Comparison of ENCODE assay signal across 7 cellular contexts in genomic region chr4:76147454-76148141, GRCh38. TPM values are rescaled to one million over a fixed set of nuclear protein-coding genes. Genes with fewer than 3 reads are reported as not detected.
A peak's percentile ranks its signal among the peaks of the same experiment; 100 is the strongest.
DNase-seq lines count a peak whose midpoint lies in the region; ATAC-seq, FAIRE-seq and TF ChIP-seq lines count a peak whose summit lies in the region.

No MANE protein-coding gene starts in this region.

- no peak for FAIRE-seq in small intestine (lab: Jason Lieb, UNC)

- ATAC-seq in HG02642 (IDR thresholded peaks at IDR 0.05; ENCODE audit: poor library complexity, unreplicated experiment) (peak; percentile 33), body of pancreas (peak; percentile 53)

- H3K27me3 ChIP-seq in body of pancreas (no peaks in the 10 kb centered on the region), iPS-18a (ENCODE audit: control insufficient read depth, insufficient read depth, low read length) (no peaks in the 10 kb centered on the region), small intestine (ENCODE audit: control insufficient read depth in 2 of 2, insufficient read depth in 2 of 2, low read length in 2 of 2) (no peaks in the 10 kb centered on the region)

- H3K27ac ChIP-seq in body of pancreas (peak overlapping the region; percentile 84 to 94 (median 89)), iPS-18a (ENCODE audit: low read length) (peak overlapping the region; percentile 87), small intestine (ENCODE audit: low read depth in 1 of 2, low read length in 1 of 2) (peak overlapping the region; percentile 75 to 95)

- intact Hi-C loops in body of pancreas (cut with DNase I), result no loop called here

- TF ChIP-seq CTCF in GM12875 (IDR thresholded peaks at IDR 0.05; ENCODE audit: borderline replicate concordance, insufficient read depth, low read depth, low read length), result no peak
- TF ChIP-seq CTCF in body of pancreas (IDR thresholded peaks at IDR 0.05), result no peak

- no peaks in the 10 kb centered on the region for H3K36me3 ChIP-seq in body of pancreas (replicated peaks in 1 of 2; ENCODE audit: insufficient read depth in 1 of 2, low read depth in 2 of 2)
- peaks cover 15% of the 10 kb centered on the region for H3K36me3 ChIP-seq in iPS-18a (ENCODE audit: control insufficient read depth, low read depth, low read length)
- no peaks in the 10 kb centered on the region for H3K36me3 ChIP-seq in small intestine (ENCODE audit: control insufficient read depth in 2 of 2, insufficient read depth in 2 of 2, low read length in 2 of 2)

- DNase-seq in NCI-H1092 treated with DMSO at 0.1 percent for 48 hours (lab: John Stamatoyannopoulos, UW) (peak; percentile 63), T-helper 1 cell (peak in 4 of 5 donors; percentile 7 to 39 (median 18)), body of pancreas (peak in 3 of 4 donors; percentile 36 to 61 (median 59)), small intestine (peak; percentile 66)

- no peak for TF ChIP-seq POLR2A in body of pancreas (IDR thresholded peaks at IDR 0.05)

- 0% methylated on average over 22 to 31 of the region's 31 CpGs for WGBS in body of pancreas, 2 donors
- WGBS in small intestine, 3 donors, result 0 to 1% (median 1%) methylated on average over 29 to 31 of the region's 31 CpGs

- H3K9me3 ChIP-seq in body of pancreas, result no peaks in the 10 kb centered on the region
- H3K9me3 ChIP-seq in iPS-18a (ENCODE audit: control insufficient read depth, low read depth, low read length), result no peaks in the 10 kb centered on the region
- H3K9me3 ChIP-seq in small intestine (ENCODE audit: control insufficient read depth, low read depth), result no peaks in the 10 kb centered on the region

- H3K4me1 ChIP-seq in body of pancreas (peaks cover 33% of the 10 kb centered on the region), iPS-18a (ENCODE audit: control insufficient read depth, low read depth, low read length) (peaks cover 17% of the 10 kb centered on the region), small intestine (ENCODE audit: control insufficient read depth in 2 of 2, insufficient read depth in 1 of 2, low read depth in 1 of 2, low read length in 1 of 2) (peaks cover 0 to 2% of the 10 kb centered on the region in 2 donors)

- H3K4me3 ChIP-seq in GM12875 (ENCODE audit: low read depth, low read length) (peak overlapping the region; percentile 87), body of pancreas (peak overlapping the region; percentile 55 to 86), iPS-18a (ENCODE audit: low read length) (peak overlapping the region; percentile 93), small intestine (ENCODE audit: low read depth in 1 of 2, low read length in 2 of 2) (peak overlapping the region; percentile 79 to 93)

- H3K9ac ChIP-seq in iPS-18a (ENCODE audit: low read length), result peak overlapping the region; percentile 97

RNA-seq across cellular contexts. Expression of gene NUP54, which starts 0.6 kb away (rescaled TPM):
- total RNA-seq in body of pancreas, result 10 to 100 TPM; 13.7 to 33.3 TPM
- 10 to 100 TPM; 13.5 to 26.0 (median 19.7) TPM for polyA plus RNA-seq in small intestine

Comparison
In these comparisons a context has a peak if more than half of its experiments do, and no peak if none do; other contexts are left out.
1. Peak in every context shown above with its lines: DNase-seq, ATAC-seq, H3K4me3 ChIP-seq and H3K27ac ChIP-seq.